ENCODE assay signal across 8 cellular contexts in the genomic region with DNA sequence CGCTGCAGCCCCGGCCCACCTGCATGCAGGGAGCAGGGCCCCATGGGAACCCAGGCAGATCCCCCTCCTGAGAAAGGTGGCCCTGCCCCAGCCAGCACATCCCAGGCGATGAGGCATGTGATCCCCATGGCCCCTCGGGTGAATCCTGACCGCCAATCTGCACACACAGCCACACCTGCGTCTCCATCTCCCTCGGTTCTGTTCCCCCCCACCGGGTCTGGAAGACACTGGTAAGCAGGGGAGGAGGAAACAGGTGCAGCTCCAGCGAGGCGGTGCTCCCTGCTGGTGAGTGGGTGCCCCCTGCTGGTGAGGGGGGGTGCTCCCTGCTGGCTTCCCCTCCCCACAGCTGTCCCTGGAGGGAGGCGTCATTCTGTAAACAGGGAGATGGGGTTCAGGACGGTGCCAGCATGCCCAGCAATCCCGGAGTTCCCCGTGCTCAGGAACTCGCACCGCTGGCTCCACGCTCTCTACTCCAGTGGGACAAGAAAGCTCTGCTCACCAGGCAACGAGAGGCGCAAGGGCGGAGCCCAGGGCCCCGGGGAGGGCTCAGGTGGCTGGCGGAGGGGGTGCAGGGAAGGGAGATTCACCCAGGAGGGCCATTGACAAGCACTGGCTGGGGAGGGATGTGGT. TPM values are rescaled to one million over a fixed set of nuclear protein-coding genes. Genes with fewer than 3 reads are reported as not detected.
DNase-seq lines count a peak whose midpoint lies in the region; ATAC-seq, FAIRE-seq and TF ChIP-seq lines count a peak whose summit lies in the region.

No MANE protein-coding gene starts in this region.

- H3F3A ChIP-seq in PC-9 (ENCODE audit: insufficient read depth, low read depth) = peaks cover 5% of the 10 kb centered on the region; the same call in 1 of the 2 replicates

- no peak overlapping the region for H3K27ac ChIP-seq in A673 (ENCODE audit: low read depth, low read length, poor library complexity, severe bottlenecking)
- no peak overlapping the region for H3K27ac ChIP-seq in PC-9
- no peak overlapping the region for H3K27ac ChIP-seq in foreskin keratinocyte
- peak overlapping the region in 2 of 4 donors; percentile 62 to 66 for H3K27ac ChIP-seq in pancreas

- H3K4me1 ChIP-seq in A673 (ENCODE audit: insufficient read depth, low read length, poor library complexity, severe bottlenecking) (peaks cover 11% of the 10 kb centered on the region), PC-9 (replicated peaks; ENCODE audit: insufficient read depth) (0 out of 2 replicates have a peak, but pooled peaks cover 3% of the 10 kb centered on the region), foreskin keratinocyte (no peaks in the 10 kb centered on the region), pancreas (no peaks in the 10 kb centered on the region)

- CTCF ChIA-PET in A673 (lab: Charles Lee) (interaction anchor here (0.7 to 1.5 kb wide), 4 partner anchors 34 to 135 kb away, joined by 3 to 5 read pairs (median 3); no protein-coding TSS in a partner anchor), PC-9 (lab: Charles Lee) (interaction anchor here (0.6 to 2.3 kb wide), 8 partner anchors 10 to 217 kb away, joined by 3 to 11 read pairs (median 6); no protein-coding TSS in a partner anchor)

- no peak overlapping the region for H3K4me2 ChIP-seq in PC-9

- DNase-seq in A673 (ENCODE audit: low spot score) = peak; percentile 76
- DNase-seq in PC-9 = peak; percentile 69 to 96
- peak; percentile 75 for DNase-seq in activated T-helper 1 cell treated with Interleukin-2 at 50 U/mL for 16 hours (ENCODE audit: low read depth)
- peak in 1 of 2 donors; percentile 23 for DNase-seq in foreskin keratinocyte
- DNase-seq in pancreas = peak; percentile 82 to 95 (median 90)
- no peak for DNase-seq in type B pancreatic cell (ENCODE audit: extremely low spot score, unreplicated experiment)

- no peaks in the 10 kb centered on the region for H3K36me3 ChIP-seq in A673 (ENCODE audit: insufficient read depth, low read length, poor library complexity, severe bottlenecking)
- H3K36me3 ChIP-seq in PC-9 (ENCODE audit: low read depth) = no peaks in the 10 kb centered on the region
- no peaks in the 10 kb centered on the region for H3K36me3 ChIP-seq in pancreas

- peak; percentile 88 for TF ChIP-seq CTCF in A673 (conservative IDR thresholded peaks at IDR 0.05; ENCODE audit: low read depth, low read length)
- TF ChIP-seq CTCF in PC-9 (conservative IDR thresholded peaks at IDR 0.05) = peak; percentile 99
- peak; percentile 82 for TF ChIP-seq CTCF in foreskin keratinocyte (conservative IDR thresholded peaks at IDR 0.05)
- TF ChIP-seq CTCF in pancreas (IDR thresholded peaks at IDR 0.05) = peak; percentile 75 to 90 (median 85)
- TF ChIP-seq CTCF in type B pancreatic cell (conservative IDR thresholded peaks at IDR 0.05) = peak; percentile 73

- ATAC-seq in GM19023 (IDR thresholded peaks at IDR 0.05; ENCODE audit: unreplicated experiment) = peak; percentile 56
- peak; percentile 70 for ATAC-seq in foreskin keratinocyte
- ATAC-seq in pancreas = peak; percentile 90 to 97 (median 94)

- no peaks in the 10 kb centered on the region for H3K9me3 ChIP-seq in A673 (ENCODE audit: low read depth, low read length, poor library complexity, severe bottlenecking)
- H3K9me3 ChIP-seq in PC-9 (ENCODE audit: insufficient read depth, low read depth) = no peaks in the 10 kb centered on the region
- H3K9me3 ChIP-seq in pancreas = no peaks in the 10 kb centered on the region

- BruUV-seq in A673 (replicated peaks; lab: Mats Ljungman, UMichigan) = no TSS peak
- no TSS peak for BruUV-seq in PC-9 (replicated peaks; lab: Mats Ljungman, UMichigan)

- intact Hi-C loops in A673 (cut with micrococcal nuclease; ENCODE audit: unreplicated experiment) = loop anchor here (5.0 kb wide), 1 partner anchor 133 kb away; the partner anchor contains the start of gene NKD2
- intact Hi-C loops in PC-9 (cut with micrococcal nuclease; ENCODE audit: unreplicated experiment) = loop anchor here (1.0 to 5.0 kb wide), 6 partner anchors 20 to 217 kb away; no protein-coding TSS in a partner anchor
- intact Hi-C loops in pancreas (cut with DNase I) = loop anchor here in 2 of 3 donors (5.0 to 10.0 kb wide), 3 partner anchors 128 to 206 kb away; partner anchors contain the start of gene NKD2 (in 1 of the 2)

- no peaks in the 10 kb centered on the region for H3K9me3 Mint-ChIP-seq in IgD-negative memory B cell
- no peaks in the 10 kb centered on the region for H3K9me3 Mint-ChIP-seq in type B pancreatic cell

- H3K4me1 Mint-ChIP-seq in IgD-negative memory B cell (peaks cover 12 to 27% (median 23%) of the 10 kb centered on the region in 3 donors), type B pancreatic cell (ENCODE audit: unreplicated experiment) (peaks cover 18% of the 10 kb centered on the region)

- H3K4me3 Mint-ChIP-seq in IgD-negative memory B cell (peak overlapping the region; percentile 22 to 92 (median 76)), type B pancreatic cell (no peak overlapping the region)

- POLR2A ChIA-PET in A673 (lab: Charles Lee; ENCODE audit: low non-redundant PET) = no interaction called here
- POLR2A ChIA-PET in PC-9 (lab: Charles Lee; ENCODE audit: unreplicated experiment) = interaction anchor here (0.6 kb wide), 1 partner anchor 9 kb away, joined by 3 read pairs; no protein-coding TSS in a partner anchor

- H3K27ac Mint-ChIP-seq in IgD-negative memory B cell (peak overlapping the region in 2 of 3 donors; percentile 57 to 77), type B pancreatic cell (no peak overlapping the region)

- WGBS in pancreas, 2 donors = 12 to 15% methylated on average over 21 to 22 of the region's 22 CpGs

- no peaks in the 10 kb centered on the region for H4K20me1 ChIP-seq in PC-9 (ENCODE audit: insufficient read depth)

- H2AFZ ChIP-seq in PC-9 = no peak overlapping the region

- H3K36me3 Mint-ChIP-seq in IgD-negative memory B cell (peaks cover 2% of the 10 kb centered on the region), type B pancreatic cell (no peaks in the 10 kb centered on the region)

- no peaks in the 10 kb centered on the region for H3K27me3 ChIP-seq in A673 (replicated peaks; ENCODE audit: insufficient read depth, low read depth, low read length, poor library complexity)
- peaks cover 7% of the 10 kb centered on the region for H3K27me3 ChIP-seq in PC-9 (ENCODE audit: insufficient read depth, low read depth)
- H3K27me3 ChIP-seq in foreskin keratinocyte = peaks cover 43% of the 10 kb centered on the region
- H3K27me3 ChIP-seq in pancreas = no peaks in the 10 kb centered on the region

- no peaks in the 10 kb centered on the region for H3K9me2 ChIP-seq in PC-9 (ENCODE audit: insufficient read depth)

- H3K27me3 Mint-ChIP-seq in IgD-negative memory B cell (peaks cover 16% of the 10 kb centered on the region), type B pancreatic cell (peaks cover 3% of the 10 kb centered on the region)

- no peak overlapping the region for H3K4me3 ChIP-seq in A673 (ENCODE audit: low read depth, low read length, poor library complexity, severe bottlenecking)
- H3K4me3 ChIP-seq in PC-9 = no peak overlapping the region
- no peak overlapping the region for H3K4me3 ChIP-seq in pancreas

- H3K79me2 ChIP-seq in PC-9 (ENCODE audit: low read depth) = no peaks in the 10 kb centered on the region

- FAIRE-seq in pancreas (lab: Jason Lieb, UNC) = no peak

RNA-seq across cellular contexts. Expression of gene SLC12A7, which starts 28.4 kb away (rescaled TPM):
- total RNA-seq in A673 (2021) (45.2 and 55.5 TPM in 2 replicates), PC-9 (2021) (174 and 207 TPM in 2 replicates), foreskin keratinocyte (3.7 and 4.3 TPM in 2 replicates), pancreas (10 to 100 TPM; 17.4 to 56.5 (median 32.1) TPM), type B pancreatic cell (ENCODE audit: low replicate concordance) (44.7 and 57.6 TPM in 2 replicates)
- polyA plus RNA-seq in IgD-negative memory B cell (10.9 TPM), foreskin keratinocyte (2.4 and 2.6 TPM in 2 replicates), pancreas (10 to 100 TPM; 40.0 to 44.9 TPM)
